ENCODE assay signal across 20 cellular contexts in the genomic region with DNA sequence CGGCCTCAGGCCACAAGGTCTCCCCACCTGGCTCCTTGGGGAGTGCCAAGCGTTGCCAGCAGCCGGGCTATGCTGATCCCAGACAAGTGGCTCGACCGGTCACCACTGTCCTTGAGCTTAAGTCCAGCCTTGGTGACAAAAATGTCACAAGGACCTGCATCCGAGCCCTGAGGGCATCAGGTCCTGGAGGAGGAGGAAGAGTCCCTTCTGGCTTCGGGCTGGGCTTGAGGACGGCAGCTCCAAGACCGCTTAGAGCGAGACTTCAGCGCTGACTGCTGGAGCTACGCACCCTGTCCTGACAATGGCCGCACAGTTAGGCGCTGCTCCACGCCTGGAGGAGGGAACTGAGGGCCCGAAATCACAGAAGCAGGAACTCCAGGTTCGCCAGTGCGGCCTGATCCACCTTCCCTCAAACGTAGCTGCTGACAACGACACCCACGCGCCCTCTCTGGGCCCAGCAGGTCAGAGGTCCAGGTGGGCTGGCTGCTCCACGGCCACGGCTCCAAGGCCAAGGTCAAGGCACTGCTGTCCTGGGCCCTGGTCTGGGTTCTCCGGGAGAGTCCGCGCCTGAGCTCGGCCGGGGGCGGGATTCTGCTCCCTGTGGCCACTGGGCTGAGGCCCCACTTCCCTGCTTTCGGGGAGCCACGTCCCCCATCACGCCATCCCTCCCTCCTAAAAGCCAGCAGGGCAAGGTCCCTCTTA. TPM values are rescaled to one million over a fixed set of nuclear protein-coding genes. Genes with fewer than 3 reads are reported as not detected.
DNase-seq lines count a peak whose midpoint lies in the region; ATAC-seq and TF ChIP-seq lines count a peak whose summit lies in the region.
"Had no signal": no experiment of that assay in that cellular context is flagged by ENCODE, and none has a peak within 500 bp of the region (broad histone marks: within the 10 kb centered on the region; RNA-seq: fewer than 3 reads in every experiment).

No MANE protein-coding gene starts in this region.

- intact Hi-C loops in Panc1 (cut with micrococcal nuclease; ENCODE audit: unreplicated experiment), result no loop called here

- H3K36me3 ChIP-seq in Panc1 (ENCODE audit: control insufficient read depth, insufficient read depth, low read length) (no peaks in the 10 kb centered on the region), osteoblast (ENCODE audit: insufficient read depth, low read length) (peaks cover 5% of the 10 kb centered on the region)
- H3K36me3 ChIP-seq: pancreas, uterus had no signal

- H3K9me3 ChIP-seq in Panc1 (ENCODE audit: control insufficient read depth, insufficient read depth, low read depth, low read length) (no peaks in the 10 kb centered on the region), osteoblast (ENCODE audit: low read depth, low read length) (no peaks in the 10 kb centered on the region)
- H3K9me3 ChIP-seq: A549, pancreas, uterus had no signal

- in situ Hi-C loops in Panc1 (cut with HindIII; ENCODE audit: low pct_unique_long_range_greater_than_20kb, low sequenced_read_pairs), result no loop called here

- H3K4me3 ChIP-seq in Panc1 (ENCODE audit: low read depth in 2 of 2, low read length in 2 of 2) (peak overlapping the region; percentile 66 to 73), fibroblast of villous mesenchyme (ENCODE audit: low read depth, low read length) (peak overlapping the region; percentile 50), osteoblast (ENCODE audit: insufficient read depth, low read length) (no peak overlapping the region)
- H3K4me3 ChIP-seq: A549, pancreas, uterus had no signal

- POLR2A ChIA-PET in Panc1 (lab: Charles Lee), result interaction anchor here (0.6 kb wide), 1 partner anchor 44 kb away, joined by 5 read pairs; no protein-coding TSS in a partner anchor

- no peaks in the 10 kb centered on the region for H3K27me3 ChIP-seq in Panc1 (ENCODE audit: control insufficient read depth, insufficient read depth, low read length)
- H3K27me3 ChIP-seq in osteoblast (ENCODE audit: insufficient read depth, low read length), result no peaks in the 10 kb centered on the region
- H3K27me3 ChIP-seq: pancreas, uterus had no signal

- H2AFZ ChIP-seq in osteoblast (ENCODE audit: low read length), result no peak overlapping the region

- ATAC-seq in Panc1, result no peak
- ATAC-seq in HG03045 (IDR thresholded peaks at IDR 0.05; ENCODE audit: unreplicated experiment), result no peak
- ATAC-seq in HG03460 (IDR thresholded peaks at IDR 0.05; ENCODE audit: unreplicated experiment), result no peak
- no peak for ATAC-seq in HG03565 (IDR thresholded peaks at IDR 0.05; ENCODE audit: unreplicated experiment)
- ATAC-seq: A549; activated CD8-positive, alpha-beta memory T cell treated with anti-CD3 and anti-CD28 coated beads, Interleukin-2, amount 10 ng/mL, durations not matched to agents 7 days and 5 days; stimulated activated memory B cell treated with anti-CD40 and anti-IgM and Interleukin-4, amounts not matched to agents 10 μg/mL and 1 μg/mL and 100 μg/mL, for 72 hours had no signal

- peak overlapping the region; percentile 3 for H3K4me2 ChIP-seq in osteoblast (ENCODE audit: insufficient read depth, low read length)

- H4K20me1 ChIP-seq in osteoblast (ENCODE audit: insufficient read depth, low read length), result peaks cover 48% of the 10 kb centered on the region

- DNase-seq in Panc1 (ENCODE audit: low read depth, low spot score), result no peak
- no peak for DNase-seq in fibroblast of villous mesenchyme (ENCODE audit: low read depth)
- DNase-seq in osteoblast (ENCODE audit: insufficient read length, low spot score, missing footprints), result no peak
- DNase-seq in NCI-H748 treated with DMSO at 0.1 percent for 48 hours (lab: John Stamatoyannopoulos, UW), result no peak
- DNase-seq: activated CD4-positive, CD25-positive, alpha-beta regulatory T cell; activated CD8-positive, alpha-beta memory T cell treated with anti-CD3 and anti-CD28 coated beads, Interleukin-2, amount 10 ng/mL, durations not matched to agents 7 days and 5 days; activated effector memory CD4-positive, alpha-beta T cell treated with Interleukin-2 at 50 U/mL for 16 hours; CD4-positive, alpha-beta memory T cell; midbrain; NCI-H1436; SHP77 treated with DMSO at 0.1 percent for 48 hours; T-helper 17 cell; uterus had no signal

- peak overlapping the region; percentile 43 for H3K27ac ChIP-seq in 22Rv1
- peak overlapping the region; percentile 94 for H3K27ac ChIP-seq in Panc1 (ENCODE audit: low read length)
- H3K27ac ChIP-seq in osteoblast (ENCODE audit: low read depth, low read length), result peak overlapping the region; percentile 61

- H3K79me2 ChIP-seq in osteoblast (ENCODE audit: insufficient read depth, low read length), result peaks cover 90% of the 10 kb centered on the region

- no peak for TF ChIP-seq CTCF in 22Rv1 (IDR thresholded peaks at IDR 0.05)
- no peak for TF ChIP-seq CTCF in Panc1 (IDR thresholded peaks at IDR 0.05)
- TF ChIP-seq CTCF in fibroblast of villous mesenchyme (IDR thresholded peaks at IDR 0.05; ENCODE audit: insufficient read depth, low read depth, low read length), result no peak
- TF ChIP-seq CTCF in osteoblast (IDR thresholded peaks at IDR 0.05; ENCODE audit: extremely low read depth, low read depth, low read length), result no peak

- CTCF ChIA-PET in Panc1 (lab: Charles Lee), result no interaction called here

- H3K4me1 ChIP-seq in Panc1 (ENCODE audit: control insufficient read depth, insufficient read depth, low read length) (peaks cover 39% of the 10 kb centered on the region), osteoblast (ENCODE audit: insufficient read depth, low read length) (peaks cover 35% of the 10 kb centered on the region)

- BruUV-seq in Panc1 (replicated peaks; lab: Mats Ljungman, UMichigan), result no TSS peak

RNA-seq across cellular contexts. Expression of a gene that starts 7.0 kb away (rescaled TPM):
- total RNA-seq in Panc1 (2021; ENCODE audit: unreplicated experiment), result 101 TPM
- 92.5 TPM for polyA plus RNA-seq in Panc1 (2012; ENCODE audit: insufficient read length)
- 69.5 and 69.9 TPM in 2 replicates for total RNA-seq in fibroblast of villous mesenchyme
- total RNA-seq in osteoblast, result 58.0 and 69.1 TPM in 2 replicates

RNA-seq across cellular contexts. Expression of a gene that starts 38.6 kb away (rescaled TPM):
- total RNA-seq in Panc1 (2021; ENCODE audit: unreplicated experiment) (116 TPM), fibroblast of villous mesenchyme (90.8 and 94.1 TPM in 2 replicates), osteoblast (75.7 and 100 TPM in 2 replicates)
- polyA plus RNA-seq in Panc1 (2012; ENCODE audit: insufficient read length), result 141 TPM

Comparison
In these comparisons a context has a peak if more than half of its experiments do, and no peak if none do; other contexts are left out.
1. H3K27ac ChIP-seq: peak in every context shown above with its lines; median percentile 94 in Panc1; 61 in osteoblast; 43 in 22Rv1.